ENCODE assay signal across 1 cellular context in genomic region chr2:221450280-221450679, GRCh38.
A peak's percentile ranks its signal among the peaks of the same experiment; 100 is the strongest.
TF ChIP-seq lines count a peak whose summit lies in the region.

No MANE protein-coding gene starts in this region.

TF ChIP-seq in IMR-90, 13 proteins besides CTCF, POLR2A, EP300 and RAD21 (continued from another document):
- TF ChIP-seq ELK1 (IDR thresholded peaks at IDR 0.05; ENCODE audit: borderline replicate concordance, low read depth, low read length) (no peak), CHD1 (IDR thresholded peaks at IDR 0.05; ENCODE audit: low read depth, low read length) (no peak), NFE2L2 (IDR thresholded peaks at IDR 0.05; ENCODE audit: low read depth, low read length) (no peak), MXI1 (IDR thresholded peaks at IDR 0.05; ENCODE audit: borderline replicate concordance, low read depth, low read length) (no peak), BHLHE40 (IDR thresholded peaks at IDR 0.05; ENCODE audit: low read depth, low read length) (no peak), MAFK (IDR thresholded peaks at IDR 0.05; ENCODE audit: low read depth, low read length) (peak; percentile 64), RFX5 (IDR thresholded peaks at IDR 0.05; ENCODE audit: low read depth, low read length) (no peak), USF2 (IDR thresholded peaks at IDR 0.05; ENCODE audit: low read depth, low read length) (no peak)
TF ChIP-seq in IMR-90: peak in this region for 2.
